ENCODE assay signal across 8 cellular contexts in genomic region chr7:157253850-157254249, GRCh38.
DNase-seq lines count a peak whose midpoint lies in the region; ATAC-seq, FAIRE-seq and TF ChIP-seq lines count a peak whose summit lies in the region.
"Had no signal": no experiment of that assay in that cellular context is flagged by ENCODE, and none has a peak within 500 bp of the region (broad histone marks: within the 10 kb centered on the region; RNA-seq: fewer than 3 reads in every experiment).

No MANE protein-coding gene starts in this region.

- no peaks in the 10 kb centered on the region for H3K27me3 ChIP-seq in heart right ventricle

- peaks cover 0 to 91% (median 49%) of the 10 kb centered on the region in 9 donors for H3K36me3 ChIP-seq in heart right ventricle

- no peaks in the 10 kb centered on the region for H3K4me1 ChIP-seq in heart right ventricle

- ATAC-seq in heart right ventricle: peak in 4 of 8 donors; percentile 70 to 85 (median 75)

- POLR2A ChIA-PET in HEK293T (lab: Yijun Ruan, JAX): no interaction called here

- no peak overlapping the region for H3K27ac ChIP-seq in heart right ventricle
- H3K27ac ChIP-seq: HL-60 had no signal

- H3K4me3 ChIP-seq in heart right ventricle: no peak overlapping the region

- 48 to 58% methylated on average over 11 of the region's 11 CpGs for WGBS in heart right ventricle, 2 donors

- DNase-seq in NCI-H1092 treated with DMSO at 0.1 percent for 48 hours (lab: John Stamatoyannopoulos, UW) (peak; percentile 87), NCI-H69 (lab: John Stamatoyannopoulos, UW) (peak; percentile 14), heart right ventricle (peak; percentile 59 to 72), putamen (ENCODE audit: low spot score) (peak; percentile 64), SKM-1 treated with dmso at 0.1 percent for 144 hours (lab: John Stamatoyannopoulos, UW; ENCODE audit: unreplicated experiment) (no peak), HEK293T (ENCODE audit: extremely low spot score) (no peak), HTR-8/SVneo (ENCODE audit: insufficient read length, low spot score) (no peak)

- FAIRE-seq in HTR-8/SVneo (lab: Jason Lieb, UNC): no peak

- CTCF ChIA-PET in HEK293T (lab: Yijun Ruan, JAX): interaction anchor here (0.8 kb wide), 1 partner anchor 19 kb away, joined by 3 read pairs; no protein-coding TSS in a partner anchor

- intact Hi-C loops in heart right ventricle (cut with DNase I): loop anchor here in 1 of 10 donors (10.0 kb wide), 1 partner anchor 301 kb away; no protein-coding TSS in a partner anchor

- TF ChIP-seq CTCF in heart right ventricle (IDR thresholded peaks at IDR 0.05): peak in 5 of 9 donors; percentile 13 to 50 (median 47)

- no peaks in the 10 kb centered on the region for H3K9me3 ChIP-seq in heart right ventricle

TF ChIP-seq in HEK293T, 16 proteins besides CTCF, POLR2A, EP300 and RAD21:
- TF ChIP-seq CTBP1 (IDR thresholded peaks at IDR 0.05; ENCODE audit: borderline replicate concordance) (no peak), FOXK2 (IDR thresholded peaks at IDR 0.05) (no peak)

Comparison
In these comparisons a context has a peak if more than half of its experiments do, and no peak if none do; other contexts are left out.
1. DNase-seq: peak in NCI-H1092 treated with DMSO at 0.1 percent for 48 hours (single experiment), NCI-H69 (single experiment), heart right ventricle (2 of 2) and putamen (single experiment); none in SKM-1 treated with dmso at 0.1 percent for 144 hours (single experiment), HEK293T (single experiment) and HTR-8/SVneo (single experiment).